In genomic region chr3:194312743-194313281, GRCh38 we compare ENCODE assay signal across 11 cellular contexts. TPM values are rescaled to one million over a fixed set of nuclear protein-coding genes. Genes with fewer than 3 reads are reported as not detected.
DNase-seq lines count a peak whose midpoint lies in the region; ATAC-seq and TF ChIP-seq lines count a peak whose summit lies in the region.
"Had no signal": no experiment of that assay in that cellular context is flagged by ENCODE, and none has a peak within 500 bp of the region (broad histone marks: within the 10 kb centered on the region; RNA-seq: fewer than 3 reads in every experiment).

No MANE protein-coding gene starts in this region.

- no peak overlapping the region for H3K9ac ChIP-seq in rectal smooth muscle tissue (ENCODE audit: low read length)

- peak overlapping the region in 2 of 8 donors; percentile 37 to 49 for H3K4me3 Mint-ChIP-seq in CD4-positive, alpha-beta memory T cell

- ATAC-seq in GM21723 (IDR thresholded peaks at IDR 0.05; ENCODE audit: unreplicated experiment), result no peak
- ATAC-seq in GM19467 (IDR thresholded peaks at IDR 0.05; ENCODE audit: unreplicated experiment), result no peak
- ATAC-seq: naive thymus-derived CD4-positive, alpha-beta T cell; stimulated activated naive CD8-positive, alpha-beta T cell treated with anti-CD3 and anti-CD28 coated beads, Interleukin-15, Interleukin-2, amounts not matched to agents 100 U/mL and 50 U/mL, for 24 hours had no signal

- intact Hi-C loops in CD4-positive, alpha-beta memory T cell (cut with micrococcal nuclease), result loop anchor here (10.0 kb wide), 2 partner anchors 848 to 1498 kb away; no protein-coding TSS in a partner anchor

- no peak for TF ChIP-seq CTCF in fibroblast of the aortic adventitia (IDR thresholded peaks at IDR 0.05; ENCODE audit: insufficient read depth, low read length)

- POLR2A ChIA-PET in CD4-positive, alpha-beta memory T cell (lab: Charles Lee; ENCODE audit: partially characterized antibody), result no interaction called here

- no peaks in the 10 kb centered on the region for H3K9me3 ChIP-seq in CD4-positive, alpha-beta memory T cell (ENCODE audit: control insufficient read depth in 1 of 2, low read length in 2 of 2)

- CTCF ChIA-PET in CD4-positive, alpha-beta memory T cell (lab: Charles Lee; ENCODE audit: partially characterized antibody), result interaction anchor here (1.0 to 5.4 kb wide), 4 partner anchors 57 to 649 kb away, joined by 3 to 31 read pairs (median 4); no protein-coding TSS in a partner anchor

- no peaks in the 10 kb centered on the region for H3K36me3 ChIP-seq in rectal smooth muscle tissue (ENCODE audit: control insufficient read depth, insufficient read depth, low read length)
- no peaks in the 10 kb centered on the region for H3K36me3 ChIP-seq in CD4-positive, alpha-beta memory T cell (ENCODE audit: insufficient read depth, low read length)

- peaks cover 9 to 18% (median 15%) of the 10 kb centered on the region in 4 donors for H3K4me1 Mint-ChIP-seq in CD4-positive, alpha-beta memory T cell

- H3K27me3 ChIP-seq in rectal smooth muscle tissue (ENCODE audit: control insufficient read depth, insufficient read depth, low read length), result peaks cover 3% of the 10 kb centered on the region
- H3K27me3 ChIP-seq in CD4-positive, alpha-beta memory T cell (ENCODE audit: insufficient read depth, low read length), result no peaks in the 10 kb centered on the region

- peaks cover 5 to 8% of the 10 kb centered on the region in 2 donors for H3K27me3 Mint-ChIP-seq in CD4-positive, alpha-beta memory T cell

- H3K4me1 ChIP-seq in rectal smooth muscle tissue (ENCODE audit: control insufficient read depth, insufficient read depth, low read length), result peaks cover 21% of the 10 kb centered on the region
- peaks cover 20% of the 10 kb centered on the region for H3K4me1 ChIP-seq in CD4-positive, alpha-beta memory T cell (ENCODE audit: insufficient read depth, low read length)

- no peak overlapping the region for H3K27ac Mint-ChIP-seq in CD4-positive, alpha-beta memory T cell

- H3K9me3 Mint-ChIP-seq in CD4-positive, alpha-beta memory T cell, result no peaks in the 10 kb centered on the region

- no peaks in the 10 kb centered on the region for H3K36me3 Mint-ChIP-seq in CD4-positive, alpha-beta memory T cell

- H3K27ac ChIP-seq in rectal smooth muscle tissue (ENCODE audit: low read depth, low read length), result peak overlapping the region; percentile 81
- H3K27ac ChIP-seq in CD4-positive, alpha-beta memory T cell (ENCODE audit: low read depth, low read length), result no peak overlapping the region

- peak; percentile 44 for DNase-seq in EH (ENCODE audit: low read depth)
- peak; percentile 66 to 81 for DNase-seq in NCI-H446 (lab: John Stamatoyannopoulos, UW)
- DNase-seq in fibroblast of the aortic adventitia (ENCODE audit: low read depth), result peak; percentile 76
- DNase-seq in CD4-positive, alpha-beta memory T cell, result no peak
- no peak for DNase-seq in stimulated activated CD4-positive, alpha-beta T cell treated with anti-CD3 and anti-CD28 coated beads, Interleukin-4, amount 100 ng/mL, for 4 hours
- DNase-seq: naive thymus-derived CD4-positive, alpha-beta T cell; stimulated activated naive CD8-positive, alpha-beta T cell treated with anti-CD3 and anti-CD28 coated beads, Interleukin-15, Interleukin-2, amounts not matched to agents 100 U/mL and 50 U/mL, for 24 hours; SW 1271 had no signal

- no peak overlapping the region for H3K4me3 ChIP-seq in fibroblast of the aortic adventitia (ENCODE audit: low read depth, low read length)
- peak overlapping the region; percentile 31 for H3K4me3 ChIP-seq in rectal smooth muscle tissue (ENCODE audit: low read length)
- H3K4me3 ChIP-seq in CD4-positive, alpha-beta memory T cell (ENCODE audit: low read length in 2 of 2), result no peak overlapping the region

RNA-seq across cellular contexts. Expression of gene CPN2, which starts 38.3 kb away (rescaled TPM):
- not detected in 2 replicates for total RNA-seq in fibroblast of the aortic adventitia (ENCODE audit: low replicate concordance)
- total RNA-seq in CD4-positive, alpha-beta memory T cell, result not detected
- not detected for polyA plus RNA-seq in CD4-positive, alpha-beta memory T cell
- total RNA-seq: naive thymus-derived CD4-positive, alpha-beta T cell had no signal
- polyA plus RNA-seq: naive thymus-derived CD4-positive, alpha-beta T cell had no signal

RNA-seq across cellular contexts. Expression of gene LRRC15, which starts 56.7 kb away (rescaled TPM):
- total RNA-seq in fibroblast of the aortic adventitia (ENCODE audit: low replicate concordance), result 0.25 and 10.0 TPM in 2 replicates
- total RNA-seq in CD4-positive, alpha-beta memory T cell, result not detected
- polyA plus RNA-seq in CD4-positive, alpha-beta memory T cell, result not detected
- total RNA-seq: naive thymus-derived CD4-positive, alpha-beta T cell had no signal
- polyA plus RNA-seq: naive thymus-derived CD4-positive, alpha-beta T cell had no signal

Comparison
In these comparisons a context has a peak if more than half of its experiments do, and no peak if none do; other contexts are left out.
1. DNase-seq: peak in EH (single experiment), NCI-H446 (2 of 2) and fibroblast of the aortic adventitia (single experiment); none in CD4-positive, alpha-beta memory T cell (0 of 5) and stimulated activated CD4-positive, alpha-beta T cell treated with anti-CD3 and anti-CD28 coated beads, Interleukin-4, amount 100 ng/mL, for 4 hours (0 of 2).